In the genomic region with DNA sequence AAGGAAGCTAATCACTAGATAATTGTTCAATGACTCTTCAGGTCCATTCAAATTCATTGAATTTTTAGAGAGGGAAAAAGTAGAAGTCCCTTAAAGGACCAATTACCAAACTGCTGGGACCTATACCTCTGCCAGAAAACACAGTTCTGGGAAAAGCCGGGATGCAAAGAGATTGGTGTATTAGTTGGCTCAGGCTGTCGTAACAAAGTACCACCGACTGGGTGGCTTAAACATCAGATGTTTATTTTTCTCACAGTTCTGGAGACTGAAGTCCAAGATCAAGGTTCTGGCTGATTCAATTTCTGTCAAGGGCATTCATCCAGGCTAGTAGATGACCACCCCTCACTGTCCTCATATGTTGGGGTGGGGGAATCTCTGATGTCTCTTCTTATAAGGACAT, we compare ENCODE assay signal across 6 cellular contexts.
"Had no signal": no experiment of that assay in that cellular context is flagged by ENCODE, and none has a peak within 500 bp of the region (broad histone marks: within the 10 kb centered on the region; RNA-seq: fewer than 3 reads in every experiment).

No MANE protein-coding gene starts in this region.

- H3K36me3 Mint-ChIP-seq: IgD-negative memory B cell had no signal

- DNase-seq: GM23248, GOT3, H7, HCEC 1CT, KBM-7 had no signal

- H3K27ac Mint-ChIP-seq: IgD-negative memory B cell had no signal

- H3K9ac ChIP-seq: GM23248 had no signal

- H3K27ac ChIP-seq: GM23248 had no signal

- H3K4me3 Mint-ChIP-seq: IgD-negative memory B cell had no signal

- H3K4me3 ChIP-seq: GM23248 had no signal

- H3K4me1 Mint-ChIP-seq: IgD-negative memory B cell had no signal
